Comparison of ENCODE assay signal across 28 cellular contexts in the genomic region with DNA sequence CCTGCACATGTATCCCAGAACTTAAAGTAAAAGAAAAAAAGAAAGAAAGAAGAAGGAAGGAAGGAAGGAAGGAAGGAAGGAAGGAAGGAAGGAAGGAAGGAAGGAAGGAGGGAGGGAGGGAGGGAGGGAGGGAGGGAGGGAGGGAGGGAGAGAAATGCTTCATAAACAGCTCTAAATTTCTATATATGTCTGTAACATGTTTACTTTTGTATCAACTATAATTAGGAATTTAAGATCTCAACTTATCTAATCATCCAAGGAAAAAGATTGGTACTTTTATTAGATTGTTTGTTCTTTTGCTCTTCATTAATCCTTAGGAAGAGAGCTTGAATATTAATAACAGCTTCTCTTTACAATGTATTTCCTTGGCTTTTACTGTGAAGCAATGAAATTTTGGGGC.
"Had no signal": no experiment of that assay in that cellular context is flagged by ENCODE, and none has a peak within 500 bp of the region (broad histone marks: within the 10 kb centered on the region; RNA-seq: fewer than 3 reads in every experiment).

No MANE protein-coding gene starts in this region.

- H3K9me3 ChIP-seq: colonic mucosa, esophagus muscularis mucosa, esophagus squamous epithelium, gastrocnemius medialis, gastroesophageal sphincter had no signal

- DNase-seq: colonic mucosa; cortex of kidney; dermis blood vessel endothelial cell; dorsolateral prefrontal cortex; effector CD4-positive, alpha-beta T cell; effector CD8-positive, alpha-beta T cell; effector memory CD4-positive, alpha-beta T cell; effector memory CD8-positive, alpha-beta T cell; endodermal cell; erythroblast; esophagus squamous epithelium; foreskin fibroblast; foreskin keratinocyte; foreskin melanocyte; gastrocnemius medialis; glutamatergic neuron; head of caudate nucleus; heart left ventricle; heart right ventricle had no signal

- FAIRE-seq: colon, endometrium, endothelial cell of umbilical vein, frontal cortex had no signal

- H3K4me1 ChIP-seq: colonic mucosa, esophagus muscularis mucosa, esophagus squamous epithelium, foreskin keratinocyte, gastrocnemius medialis, gastroesophageal sphincter, heart left ventricle, heart right ventricle had no signal

- H3K36me3 ChIP-seq: colonic mucosa, esophagus muscularis mucosa, esophagus squamous epithelium, gastrocnemius medialis, gastroesophageal sphincter, heart left ventricle, heart right ventricle had no signal

- H3K27me3 ChIP-seq: colonic mucosa, dorsolateral prefrontal cortex, esophagus muscularis mucosa, esophagus squamous epithelium, foreskin keratinocyte, gastrocnemius medialis, gastroesophageal sphincter, heart left ventricle, heart right ventricle had no signal

- H3K27ac ChIP-seq: colonic mucosa, coronary artery, dorsolateral prefrontal cortex, epithelial cell of prostate, esophagus muscularis mucosa, esophagus squamous epithelium, foreskin keratinocyte, gastrocnemius medialis, gastroesophageal sphincter, heart left ventricle, heart right ventricle had no signal

- H3K4me3 ChIP-seq: colonic mucosa, coronary artery, dorsolateral prefrontal cortex, esophagus muscularis mucosa, esophagus squamous epithelium, gastrocnemius medialis, gastroesophageal sphincter, heart left ventricle, heart right ventricle had no signal

- ATAC-seq: effector memory CD8-positive, alpha-beta T cell; esophagus mucosa; foreskin keratinocyte; gastrocnemius medialis; gastroesophageal sphincter; heart left ventricle; heart right ventricle had no signal
